Comparison of ENCODE assay signal across 8 cellular contexts in genomic region chr20:63537525-63538203, GRCh38. TPM values are rescaled to one million over a fixed set of nuclear protein-coding genes. Genes with fewer than 3 reads are reported as not detected.
DNase-seq lines count a peak whose midpoint lies in the region; ATAC-seq and TF ChIP-seq lines count a peak whose summit lies in the region.

No MANE protein-coding gene starts in this region.

- H3K4me1 ChIP-seq in NT2/D1 (ENCODE audit: insufficient read depth, insufficient read length), result peaks cover 41% of the 10 kb centered on the region

- no peaks in the 10 kb centered on the region for H3K9me3 ChIP-seq in NT2/D1 (ENCODE audit: insufficient read depth, low read length)

- H3K36me3 ChIP-seq in NT2/D1 (ENCODE audit: insufficient read depth, insufficient read length, low read length), result no peaks in the 10 kb centered on the region

- H3K9ac ChIP-seq in NT2/D1 (ENCODE audit: insufficient read length, low read depth), result peak overlapping the region; percentile 72

- DNase-seq in DMS 273 treated with DMSO at 0.1 percent for 48 hours (lab: John Stamatoyannopoulos, UW) (peak; percentile 47), HT1080 (ENCODE audit: low read depth) (peak; percentile 95), NT2/D1 (ENCODE audit: low read depth, low spot score) (peak; percentile 87), epithelial cell of esophagus (ENCODE audit: low read depth) (peak; percentile 92), mucosa of gallbladder (ENCODE audit: low spot score) (peak; percentile 94)
- DNase-seq in activated CD8-positive, alpha-beta memory T cell treated with anti-CD3 and anti-CD28 coated beads, Interleukin-2, amount 50 U/mL, for 24 hours (ENCODE audit: extremely low read depth), result peak; percentile 89
- DNase-seq in stimulated activated CD8-positive, alpha-beta memory T cell treated with anti-CD3 and anti-CD28 coated beads, Interleukin-4, amount 100 ng/mL, for 48 hours, result peak; percentile 97

- peak; percentile 81 for TF ChIP-seq CTCF in epithelial cell of esophagus (IDR thresholded peaks at IDR 0.05; ENCODE audit: insufficient read depth, low read depth, low read length, missing control alignments)

- ATAC-seq in GM21381 (IDR thresholded peaks at IDR 0.05; ENCODE audit: unreplicated experiment), result peak; percentile 83

- H3K27me3 ChIP-seq in NT2/D1 (ENCODE audit: insufficient read depth, insufficient read length), result no peaks in the 10 kb centered on the region

- H3K4me3 ChIP-seq in NT2/D1 (ENCODE audit: insufficient read length, low read depth) (peak overlapping the region; percentile 13), epithelial cell of esophagus (ENCODE audit: low read length) (peak overlapping the region; percentile 24)

RNA-seq across cellular contexts. Expression of gene PTK6, which starts 0.5 kb away (rescaled TPM):
- total RNA-seq in HT1080 (2014; rRNA removed; shearing (Covaris generic)), result not detected in 2 replicates
- polyA plus RNA-seq in HT1080 (2015; cell fraction: cytosol; rRNA removed), result 0.07 TPM in 1 of 2 replicates, not detected in the other
- polyA plus RNA-seq in HT1080 (2015; cell fraction: nucleus; rRNA removed), result 0.20 TPM in 1 of 2 replicates, not detected in the other
- 11.0 TPM for total RNA-seq in mucosa of gallbladder

RNA-seq across cellular contexts. Expression of gene SRMS, which starts 9.9 kb away (rescaled TPM):
- not detected in 2 replicates for total RNA-seq in HT1080 (2014; rRNA removed; shearing (Covaris generic))
- not detected in 2 replicates for polyA plus RNA-seq in HT1080 (2015; cell fraction: cytosol; rRNA removed)
- not detected in 2 replicates for polyA plus RNA-seq in HT1080 (2015; cell fraction: nucleus; rRNA removed)
- total RNA-seq in mucosa of gallbladder, result not detected

RNA-seq across cellular contexts. Expression of gene FNDC11, which starts 16.3 kb away (rescaled TPM):
- not detected in 2 replicates for total RNA-seq in HT1080 (2014; rRNA removed; shearing (Covaris generic))
- polyA plus RNA-seq in HT1080 (2015; cell fraction: cytosol; rRNA removed), result 0.02 and 0.16 TPM in 2 replicates
- 0.05 and 0.22 TPM in 2 replicates for polyA plus RNA-seq in HT1080 (2015; cell fraction: nucleus; rRNA removed)
- 1.4 TPM for total RNA-seq in mucosa of gallbladder

RNA-seq across cellular contexts. Expression of gene PPDPF, which starts 17.1 kb away (rescaled TPM):
- 35.3 and 143 TPM in 2 replicates for total RNA-seq in HT1080 (2014; rRNA removed; shearing (Covaris generic))
- 528 and 606 TPM in 2 replicates for polyA plus RNA-seq in HT1080 (2015; cell fraction: cytosol; rRNA removed)
- 69.3 and 69.9 TPM in 2 replicates for polyA plus RNA-seq in HT1080 (2015; cell fraction: nucleus; rRNA removed)
- total RNA-seq in mucosa of gallbladder, result 793 TPM

RNA-seq across cellular contexts. Expression of gene HELZ2, which starts 36.4 kb away (rescaled TPM):
- total RNA-seq in HT1080 (2014; rRNA removed; shearing (Covaris generic)), result 10.8 and 11.7 TPM in 2 replicates
- polyA plus RNA-seq in HT1080 (2015; cell fraction: cytosol; rRNA removed), result 6.0 and 7.4 TPM in 2 replicates
- 39.6 and 41.2 TPM in 2 replicates for polyA plus RNA-seq in HT1080 (2015; cell fraction: nucleus; rRNA removed)
- 48.9 TPM for total RNA-seq in mucosa of gallbladder

Comparison
In these comparisons a context has a peak if more than half of its experiments do, and no peak if none do; other contexts are left out.
1. Peak in every context shown above with its lines: DNase-seq, ATAC-seq and H3K4me3 ChIP-seq.
2. DNase-seq: peak in every context shown above with its lines; median percentile 97 in stimulated activated CD8-positive, alpha-beta memory T cell treated with anti-CD3 and anti-CD28 coated beads, Interleukin-4, amount 100 ng/mL, for 48 hours; 95 in HT1080; 94 in mucosa of gallbladder; 92 in epithelial cell of esophagus; 89 in activated CD8-positive, alpha-beta memory T cell treated with anti-CD3 and anti-CD28 coated beads, Interleukin-2, amount 50 U/mL, for 24 hours; 87 in NT2/D1; 47 in DMS 273 treated with DMSO at 0.1 percent for 48 hours.
3. RNA of gene PTK6, which starts 0.5 kb away (total RNA-seq): 11.0 TPM in mucosa of gallbladder (single experiment); not detected in HT1080; every median in the first group is over 10 times any median in the second.